ENCODE assay signal across 8 cellular contexts in the genomic region with DNA sequence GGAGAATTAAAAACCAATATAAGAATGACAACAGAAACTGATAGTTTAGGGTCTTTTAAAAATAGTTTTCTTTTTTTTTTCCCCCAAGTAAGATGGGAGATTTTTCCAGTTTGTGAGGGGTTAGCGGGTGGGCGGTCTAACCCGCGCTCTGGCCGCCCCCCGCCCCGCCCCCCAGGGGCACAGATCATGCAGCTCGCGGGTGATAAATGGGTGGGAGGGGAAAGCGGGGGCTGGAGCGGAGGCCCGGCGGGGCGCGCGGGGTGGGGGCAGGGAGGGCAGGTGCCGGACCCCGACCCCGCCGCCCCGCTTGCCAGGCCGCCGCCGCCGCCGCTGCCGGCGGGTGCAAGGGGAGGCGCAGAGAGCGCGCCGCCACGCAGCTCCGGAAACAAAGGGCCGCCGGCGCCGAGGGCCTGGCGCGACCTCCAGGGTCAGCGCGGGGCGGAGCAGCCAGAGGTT.
DNase-seq lines count a peak whose midpoint lies in the region; ATAC-seq and TF ChIP-seq lines count a peak whose summit lies in the region.

No MANE protein-coding gene starts in this region.

- H3K36me3 ChIP-seq in OCI-LY7 (ENCODE audit: insufficient read depth, low read length) (no peaks in the 10 kb centered on the region), esophagus squamous epithelium (no peaks in the 10 kb centered on the region), sigmoid colon (no peaks in the 10 kb centered on the region)

- H3K9me3 ChIP-seq in OCI-LY7 (ENCODE audit: low read length) = no peaks in the 10 kb centered on the region
- H3K9me3 ChIP-seq in esophagus squamous epithelium = no peaks in the 10 kb centered on the region
- no peaks in the 10 kb centered on the region for H3K9me3 ChIP-seq in sigmoid colon

- H3K4me2 ChIP-seq in OCI-LY7 (ENCODE audit: low read length) = peak overlapping the region; percentile 100

- TF ChIP-seq EP300 in sigmoid colon (IDR thresholded peaks at IDR 0.05) = no peak

- H3K4me1 ChIP-seq in OCI-LY7 (ENCODE audit: insufficient read depth, low read length, poor library complexity, severe bottlenecking) = peaks cover 24% of the 10 kb centered on the region
- H3K4me1 ChIP-seq in esophagus squamous epithelium = peaks cover 16 to 55% (median 41%) of the 10 kb centered on the region in 3 donors
- H3K4me1 ChIP-seq in sigmoid colon = peaks cover 0 to 45% (median 36%) of the 10 kb centered on the region in 4 donors

- DNase-seq in OCI-LY7 (ENCODE audit: low spot score) (no peak), esophagus squamous epithelium (lab: John Stamatoyannopoulos, UW) (no peak), sigmoid colon (no peak), Ammon's horn (ENCODE audit: low spot score) (no peak), NCI-H2081 treated with DMSO at 0.1 percent for 48 hours (lab: John Stamatoyannopoulos, UW) (no peak), medulla oblongata (ENCODE audit: extremely low spot score) (no peak)
- no peak for DNase-seq in activated CD4-positive, CD25-positive, alpha-beta regulatory T cell treated with anti-CD3 and anti-CD28 coated beads, Interleukin-2, amount 50 U/mL, for 72 hours

- 5 to 25% methylated on average over 5 to 8 of the region's 43 CpGs for WGBS in esophagus squamous epithelium, 2 donors
- WGBS in sigmoid colon, 2 donors = 1 to 2% methylated on average over 43 of the region's 43 CpGs

- H3K4me3 ChIP-seq in OCI-LY7 (ENCODE audit: low read depth, low read length, poor library complexity, severe bottlenecking) = peak overlapping the region; percentile 74
- peak overlapping the region; percentile 53 to 93 (median 74) for H3K4me3 ChIP-seq in esophagus squamous epithelium
- H3K4me3 ChIP-seq in sigmoid colon = peak overlapping the region; percentile 62 to 87 (median 80)

- peak overlapping the region; percentile 84 for H3K27ac ChIP-seq in OCI-LY7 (ENCODE audit: low read depth, low read length, poor library complexity, severe bottlenecking)
- peak overlapping the region in 3 of 4 donors; percentile 66 to 94 (median 89) for H3K27ac ChIP-seq in esophagus squamous epithelium
- H3K27ac ChIP-seq in sigmoid colon = peak overlapping the region; percentile 84 to 96 (median 94)

- intact Hi-C loops in OCI-LY7 (cut with micrococcal nuclease; ENCODE audit: unreplicated experiment) = no loop called here
- intact Hi-C loops in esophagus squamous epithelium (cut with DNase I) = no loop called here
- intact Hi-C loops in sigmoid colon (cut with DNase I) = no loop called here

- H3K27me3 ChIP-seq in esophagus squamous epithelium = peaks cover 0 to 21% (median 0%) of the 10 kb centered on the region in 4 donors
- H3K27me3 ChIP-seq in sigmoid colon = no peaks in the 10 kb centered on the region

- no peak for TF ChIP-seq POLR2A in esophagus squamous epithelium (IDR thresholded peaks at IDR 0.05)
- no peak for TF ChIP-seq POLR2A in sigmoid colon (IDR thresholded peaks at IDR 0.05)

- BruUV-seq in OCI-LY7 (replicated peaks; lab: Mats Ljungman, UMichigan) = no TSS peak

- H4K20me1 ChIP-seq in OCI-LY7 (ENCODE audit: insufficient read depth, low read length) = no peaks in the 10 kb centered on the region

- POLR2A ChIA-PET in OCI-LY7 (lab: Charles Lee) = interaction anchor here (0.8 to 2.1 kb wide), 5 partner anchors 16 to 223 kb away, joined by 3 to 7 read pairs (median 7); no protein-coding TSS in a partner anchor

- peaks cover 7% of the 10 kb centered on the region; the same call in 1 of the 2 replicates for H3K79me2 ChIP-seq in OCI-LY7 (ENCODE audit: insufficient read depth, low read depth, low read length)

- TF ChIP-seq CTCF in OCI-LY7 (conservative IDR thresholded peaks at IDR 0.05; ENCODE audit: low read length) (no peak), esophagus squamous epithelium (IDR thresholded peaks at IDR 0.05) (peak in 1 of 6 experiments; percentile 3), sigmoid colon (IDR thresholded peaks at IDR 0.05) (no peak)

- H3K9me2 ChIP-seq in OCI-LY7 (ENCODE audit: insufficient read depth, low read length) = no peaks in the 10 kb centered on the region

- CTCF ChIA-PET in OCI-LY7 (lab: Charles Lee; ENCODE audit: unreplicated experiment) = interaction anchor here (0.5 to 1.1 kb wide), 3 partner anchors 62 to 105 kb away, joined by 3 to 5 read pairs (median 4); no protein-coding TSS in a partner anchor

- ATAC-seq in GM18870 (IDR thresholded peaks at IDR 0.05; ENCODE audit: unreplicated experiment) = peak; percentile 7

- peak overlapping the region; percentile 53; the same call in 1 of the 2 replicates for H2AFZ ChIP-seq in OCI-LY7 (ENCODE audit: low read length)
